8 cellular contexts compared by ENCODE assay signal in genomic region chr16:4474192-4474961, GRCh38. TPM values are rescaled to one million over a fixed set of nuclear protein-coding genes. Genes with fewer than 3 reads are reported as not detected.
A peak's percentile ranks its signal among the peaks of the same experiment; 100 is the strongest.
DNase-seq lines count a peak whose midpoint lies in the region; ATAC-seq and TF ChIP-seq lines count a peak whose summit lies in the region.

Gene NMRAL1 (minus strand): TSS chr16:4474625. CDS start chr16:4474132, 493 bp downstream.

- peak in 2 of 4 experiments; percentile 5 to 26 for TF ChIP-seq CTCF in uterus (IDR thresholded peaks at IDR 0.05)

- H3K4me1 ChIP-seq in right cardiac atrium (ENCODE audit: control insufficient read depth, insufficient read depth, low read length) = peaks cover 3% of the 10 kb centered on the region
- no peaks in the 10 kb centered on the region for H3K4me1 ChIP-seq in uterus

- H3K27me3 ChIP-seq in right cardiac atrium (ENCODE audit: control insufficient read depth, insufficient read depth) (no peaks in the 10 kb centered on the region), uterus (no peaks in the 10 kb centered on the region)

- H3K9me3 ChIP-seq in right cardiac atrium (ENCODE audit: control insufficient read depth, low read length) = no peaks in the 10 kb centered on the region
- no peaks in the 10 kb centered on the region for H3K9me3 ChIP-seq in uterus

- TF ChIP-seq POLR2A in uterus (IDR thresholded peaks at IDR 0.05) = peak; percentile 58 to 67

- peak within 1 kb of the TSS; percentile 71 for H3K4me3 ChIP-seq in right cardiac atrium (ENCODE audit: low read length)
- peak within 1 kb of the TSS; percentile 55 to 84 for H3K4me3 ChIP-seq in uterus

- DNase-seq in COLO829 (ENCODE audit: low spot score) = peak; percentile 90
- DNase-seq in NCI-H1417 treated with DMSO at 0.1 percent for 48 hours (lab: John Stamatoyannopoulos, UW) = peak; percentile 73
- peak in 57 of 58 donors; percentile 26 to 92 (median 76) for DNase-seq in anterior cingulate cortex (lab: John Stamatoyannopoulos, UW)
- peak; percentile 91 to 97 (median 95) for DNase-seq in right cardiac atrium
- peak; percentile 75 for DNase-seq in putamen (ENCODE audit: low spot score)
- DNase-seq in uterus = peak; percentile 87 to 89

- intact Hi-C loops in T-helper 2 cell treated with Interferon-gamma antibody and Interleukin-4, amounts not matched to agents 100 ng/mL and 5 ng/mL, for 36 hours (cut with micrococcal nuclease) = loop anchor here (1.0 kb wide), 1 partner anchor 167 kb away; no protein-coding TSS in a partner anchor
- intact Hi-C loops in right cardiac atrium (cut with DNase I) (no loop called here), uterus (cut with DNase I; ENCODE audit: low total_unique reads) (no loop called here)

- ATAC-seq in GM21717 (IDR thresholded peaks at IDR 0.05; ENCODE audit: unreplicated experiment) (peak; percentile 46), right cardiac atrium (peak; percentile 64 to 67)

- H3K27ac ChIP-seq in right cardiac atrium (ENCODE audit: low read length) (no peak within 1 kb of the TSS), uterus (peak within 1 kb of the TSS; percentile 87 to 90)

- H3K36me3 ChIP-seq in uterus = no peaks in the 10 kb centered on the region

- 2% methylated on average over 60 of the region's 60 CpGs for WGBS in right cardiac atrium

RNA-seq across cellular contexts. Expression of gene NMRAL1, which starts in this region (rescaled TPM):
- total RNA-seq in T-helper 2 cell treated with Interferon-gamma antibody and Interleukin-4, amounts not matched to agents 100 ng/mL and 5 ng/mL, for 36 hours = 45.1 and 45.7 TPM in 2 replicates
- 10 to 100 TPM; 23.1 to 31.7 (median 27.1) TPM for total RNA-seq in right cardiac atrium
- 26.6 TPM for polyA plus RNA-seq in right cardiac atrium
- 100 to 1,000 TPM in 1 of 4 donors, 10 to 100 TPM in 3; 37.0 to 320 (median 59.3) TPM for total RNA-seq in uterus
